Comparison of ENCODE assay signal across 1 cellular context in the genomic region with DNA sequence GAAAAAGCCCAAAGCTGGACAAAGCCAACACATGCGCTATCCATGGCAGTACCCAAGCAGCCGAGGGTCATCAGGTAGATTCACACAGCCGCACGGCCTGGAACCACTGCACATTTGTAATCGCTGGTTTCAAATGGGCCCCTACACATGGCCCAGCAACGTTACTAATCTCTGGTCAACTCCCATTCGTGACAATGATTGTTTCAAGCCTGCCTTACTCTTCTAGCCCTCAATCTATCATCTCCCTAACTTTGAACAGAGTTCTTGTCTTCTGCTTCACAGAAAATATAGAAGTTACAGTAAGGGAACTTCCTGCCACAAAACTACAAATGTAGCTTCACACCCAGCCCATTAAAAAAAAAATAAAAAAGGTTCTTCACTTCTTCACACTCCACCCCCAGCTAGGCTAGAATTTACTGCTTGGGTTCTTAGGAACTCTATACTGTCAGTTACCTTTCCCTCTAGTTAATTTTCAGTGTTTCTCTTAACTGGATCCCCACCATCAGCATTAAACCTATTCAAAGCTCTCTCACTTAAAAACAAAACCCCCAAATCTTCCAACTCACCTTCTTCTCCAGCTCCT.
TF ChIP-seq lines count a peak whose summit lies in the region.

No MANE protein-coding gene starts in this region.

TF ChIP-seq in H1, 55 proteins besides CTCF, POLR2A, EP300 and RAD21:
- TF ChIP-seq CTBP2 (IDR thresholded peaks at IDR 0.05; ENCODE audit: borderline replicate concordance, insufficient read depth, insufficient read length, low read length) = no peak
- TF ChIP-seq, protein P1, sequence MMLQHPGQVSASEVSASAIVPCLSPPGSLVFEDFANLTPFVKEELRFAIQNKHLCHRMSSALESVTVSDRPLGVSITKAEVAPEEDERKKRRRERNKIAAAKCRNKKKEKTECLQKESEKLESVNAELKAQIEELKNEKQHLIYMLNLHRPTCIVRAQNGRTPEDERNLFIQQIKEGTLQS (IDR thresholded peaks at IDR 0.05; ENCODE audit: insufficient read depth, low read depth, low read length) = no peak
- TF ChIP-seq JUN (IDR thresholded peaks at IDR 0.05; ENCODE audit: low read depth, low read length) = no peak
- no peak for TF ChIP-seq CHD1 (IDR thresholded peaks at IDR 0.05; ENCODE audit: low read depth, low read length)
- TF ChIP-seq SP2 (IDR thresholded peaks at IDR 0.05; ENCODE audit: low read length) = no peak
